In genomic region chr6:80690611-80691090, GRCh38 we compare ENCODE assay signal across 19 cellular contexts.
DNase-seq lines count a peak whose midpoint lies in the region; ATAC-seq and TF ChIP-seq lines count a peak whose summit lies in the region.
"Had no signal": no experiment of that assay in that cellular context is flagged by ENCODE, and none has a peak within 500 bp of the region (broad histone marks: within the 10 kb centered on the region; RNA-seq: fewer than 3 reads in every experiment).

No MANE protein-coding gene starts in this region.

- peak; percentile 26 for DNase-seq in AG20443 (ENCODE audit: low spot score)
- DNase-seq in IMR-90 = peak; percentile 51
- DNase-seq in astrocyte of the spinal cord (ENCODE audit: low read depth, low spot score) = peak; percentile 44
- peak; percentile 11 for DNase-seq in inferior parietal cortex (ENCODE audit: extremely low spot score)
- DNase-seq in NCI-H187 treated with DMSO at 0.1 percent for 48 hours (lab: John Stamatoyannopoulos, UW) = no peak
- no peak for DNase-seq in activated CD8-positive, alpha-beta memory T cell treated with anti-CD3 and anti-CD28 coated beads, Interleukin-2, amount 50 U/mL, for 48 hours
- DNase-seq in HPDE6-E6E7 (ENCODE audit: extremely low spot score) = no peak
- DNase-seq in NCI-H1105 (lab: John Stamatoyannopoulos, UW) = no peak
- DNase-seq: activated naive CD4-positive, alpha-beta T cell treated with Interleukin-2 at 50 U/mL for 16 hours; hippocampal formation; NCI-H146; NCI-H510A treated with DMSO at 0.1 percent for 48 hours; stimulated activated CD4-positive, alpha-beta T cell treated with anti-CD3 and anti-CD28 coated beads, Interleukin-2, amount 100 ng/mL, for 24 hours; T1000 had no signal

- H3K14ac ChIP-seq in IMR-90 (replicated peaks; ENCODE audit: low read depth, low read length) = no peak overlapping the region

- no peak overlapping the region for H2BK15ac ChIP-seq in IMR-90 (ENCODE audit: low read depth, low read length)

- no CpG with 5 or more reads among the region's 6 CpGs for WGBS in IMR-90 (ENCODE audit: extremely low coverage in 2 of 2, insufficient read length in 1 of 2), 2 experiments

- BruUV-seq in IMR-90 (replicated peaks; lab: Mats Ljungman, UMichigan) = no TSS peak

- H3K79me1 ChIP-seq in IMR-90 (ENCODE audit: low read depth in 1 of 2, low read length in 2 of 2) = no peaks in the 10 kb centered on the region

- H4K91ac ChIP-seq in IMR-90 (ENCODE audit: insufficient read depth, low read depth, low read length) = no peak overlapping the region

- H3K4me2 ChIP-seq in IMR-90 (ENCODE audit: low read depth, low read length) = 0 out of 2 replicates have a peak overlapping the region, but pooled peaks have one; percentile 23

- ATAC-seq in IMR-90 (ENCODE audit: low read depth) = peak; percentile 73
- ATAC-seq: sciatic nerve had no signal

- H2BK5ac ChIP-seq in IMR-90 (ENCODE audit: low read depth, low read length, poor library complexity, severe bottlenecking) = no peak overlapping the region

- no peak overlapping the region for H2AFZ ChIP-seq in IMR-90 (replicated peaks; ENCODE audit: low read length, poor library complexity)

- H4K20me1 ChIP-seq in IMR-90 (ENCODE audit: insufficient read depth, low read length) = no peaks in the 10 kb centered on the region

- H3K27ac ChIP-seq in IMR-90 (ENCODE audit: insufficient read depth, low read length) = no peak overlapping the region
- H3K27ac ChIP-seq: ascending aorta, neutrophil, SJSA1, suprapubic skin had no signal

- no peaks in the 10 kb centered on the region for H3K9me3 ChIP-seq in IMR-90 (ENCODE audit: control insufficient read depth, insufficient read depth, low read length)
- H3K9me3 ChIP-seq: ascending aorta, neutrophil, SJSA1, suprapubic skin had no signal

- in situ Hi-C loops in IMR-90 (cut with MboI; ENCODE audit: low sequenced_read_pairs) = no loop called here
- in situ Hi-C loops in astrocyte of the spinal cord (cut with HindIII; ENCODE audit: low sequenced_read_pairs) = no loop called here

- CTCF ChIA-PET in IMR-90 (lab: Yijun Ruan, JAX) = no interaction called here

- H2BK20ac ChIP-seq in IMR-90 (ENCODE audit: low read depth, low read length) = no peak overlapping the region; the same call in 1 of the 2 replicates

- H3K23ac ChIP-seq in IMR-90 (ENCODE audit: low read depth, low read length) = no peak overlapping the region

- no peak for TF ChIP-seq POLR2A in IMR-90 (IDR thresholded peaks at IDR 0.05; ENCODE audit: low read depth, low read length)

- dilution Hi-C loops in IMR-90 (cut with HindIII; ENCODE audit: low sequenced_read_pairs, unreplicated experiment) = no loop called here

- H3K4me3 ChIP-seq in IMR-90 (ENCODE audit: insufficient read depth, low read depth, low read length) (no peak overlapping the region), astrocyte of the spinal cord (ENCODE audit: low read depth, low read length) (no peak overlapping the region)
- H3K4me3 ChIP-seq: ascending aorta, SJSA1, suprapubic skin had no signal

- H3K56ac ChIP-seq in IMR-90 (ENCODE audit: extremely low read depth, insufficient read depth, low read length) = 0 out of 2 replicates have a peak overlapping the region, but pooled peaks have one; percentile 9

- H4K5ac ChIP-seq in IMR-90 (ENCODE audit: low read depth, low read length) = no peak overlapping the region

- TF ChIP-seq RAD21 in IMR-90 (IDR thresholded peaks at IDR 0.05; ENCODE audit: low read length) = no peak

- no peak overlapping the region for H3K18ac ChIP-seq in IMR-90 (ENCODE audit: low read depth, low read length)

- H3K27me3 ChIP-seq in IMR-90 (ENCODE audit: control insufficient read depth, insufficient read depth, low read length) = no peaks in the 10 kb centered on the region
- H3K27me3 ChIP-seq: ascending aorta, neutrophil, SJSA1, suprapubic skin had no signal

- no peak overlapping the region for H2AK9ac ChIP-seq in IMR-90 (replicated peaks; ENCODE audit: low read depth, low read length, poor library complexity)

- no peak overlapping the region for H2AK5ac ChIP-seq in IMR-90 (ENCODE audit: low read depth, low read length)

- H3K4me1 ChIP-seq in IMR-90 (ENCODE audit: control insufficient read depth, insufficient read depth, low read length) = no peaks in the 10 kb centered on the region

- H3K9me1 ChIP-seq in IMR-90 (ENCODE audit: insufficient read depth, low read length) = no peaks in the 10 kb centered on the region

- POLR2A ChIA-PET in IMR-90 (lab: Charles Lee; ENCODE audit: unreplicated experiment) = no interaction called here

- TF ChIP-seq CTCF in IMR-90 (conservative IDR thresholded peaks at IDR 0.05; ENCODE audit: low read depth, low read length) (no peak), astrocyte of the spinal cord (IDR thresholded peaks at IDR 0.05; ENCODE audit: low read depth, low read length) (no peak)

- no peaks in the 10 kb centered on the region for H3K36me3 ChIP-seq in IMR-90 (ENCODE audit: control insufficient read depth, insufficient read depth, low read length)
- H3K36me3 ChIP-seq: ascending aorta, neutrophil, SJSA1, suprapubic skin had no signal

- intact Hi-C loops in IMR-90 (cut with micrococcal nuclease) = no loop called here

- no peak overlapping the region for H4K8ac ChIP-seq in IMR-90 (ENCODE audit: low read depth in 2 of 2, low read length in 2 of 2)

- no peak overlapping the region for H2BK120ac ChIP-seq in IMR-90 (ENCODE audit: low read depth, low read length)

- no peak overlapping the region for H3K4ac ChIP-seq in IMR-90 (ENCODE audit: low read depth, low read length)

- H3K9ac ChIP-seq in IMR-90 (ENCODE audit: low read depth, low read length) = no peak overlapping the region

TF ChIP-seq in IMR-90, 13 proteins besides CTCF, POLR2A, EP300 and RAD21:
- no peak for TF ChIP-seq BHLHE40 (IDR thresholded peaks at IDR 0.05; ENCODE audit: low read depth, low read length)
- TF ChIP-seq FOS (IDR thresholded peaks at IDR 0.05; ENCODE audit: low read depth, low read length) = no peak
- TF ChIP-seq SMC3 (IDR thresholded peaks at IDR 0.05; ENCODE audit: low read depth, low read length) = no peak
- TF ChIP-seq CHD1 (IDR thresholded peaks at IDR 0.05; ENCODE audit: low read depth, low read length) = no peak
- TF ChIP-seq CEBPB (IDR thresholded peaks at IDR 0.05; ENCODE audit: low read depth, low read length) = no peak
- TF ChIP-seq RCOR1 (IDR thresholded peaks at IDR 0.05; ENCODE audit: insufficient replicate concordance, low read length) = no peak
- no peak for TF ChIP-seq MAZ (IDR thresholded peaks at IDR 0.05; ENCODE audit: borderline replicate concordance, low read depth, low read length)
- no peak for TF ChIP-seq NFE2L2 (IDR thresholded peaks at IDR 0.05; ENCODE audit: low read depth, low read length)
- no peak for TF ChIP-seq USF2 (IDR thresholded peaks at IDR 0.05; ENCODE audit: low read depth, low read length)
- no peak for TF ChIP-seq MXI1 (IDR thresholded peaks at IDR 0.05; ENCODE audit: borderline replicate concordance, low read depth, low read length)
- TF ChIP-seq ELK1 (IDR thresholded peaks at IDR 0.05; ENCODE audit: borderline replicate concordance, low read depth, low read length) = no peak
- TF ChIP-seq MAFK (IDR thresholded peaks at IDR 0.05; ENCODE audit: low read depth, low read length) = no peak

Comparison
In these comparisons a context has a peak if more than half of its experiments do, and no peak if none do; other contexts are left out.
1. DNase-seq: peak in AG20443 (single experiment), IMR-90 (single experiment), astrocyte of the spinal cord (single experiment) and inferior parietal cortex (single experiment); none in NCI-H187 treated with DMSO at 0.1 percent for 48 hours (single experiment), activated CD8-positive, alpha-beta memory T cell treated with anti-CD3 and anti-CD28 coated beads, Interleukin-2, amount 50 U/mL, for 48 hours (single experiment), HPDE6-E6E7 (single experiment) and NCI-H1105 (single experiment).